8 cellular contexts compared by ENCODE assay signal in the genomic region with DNA sequence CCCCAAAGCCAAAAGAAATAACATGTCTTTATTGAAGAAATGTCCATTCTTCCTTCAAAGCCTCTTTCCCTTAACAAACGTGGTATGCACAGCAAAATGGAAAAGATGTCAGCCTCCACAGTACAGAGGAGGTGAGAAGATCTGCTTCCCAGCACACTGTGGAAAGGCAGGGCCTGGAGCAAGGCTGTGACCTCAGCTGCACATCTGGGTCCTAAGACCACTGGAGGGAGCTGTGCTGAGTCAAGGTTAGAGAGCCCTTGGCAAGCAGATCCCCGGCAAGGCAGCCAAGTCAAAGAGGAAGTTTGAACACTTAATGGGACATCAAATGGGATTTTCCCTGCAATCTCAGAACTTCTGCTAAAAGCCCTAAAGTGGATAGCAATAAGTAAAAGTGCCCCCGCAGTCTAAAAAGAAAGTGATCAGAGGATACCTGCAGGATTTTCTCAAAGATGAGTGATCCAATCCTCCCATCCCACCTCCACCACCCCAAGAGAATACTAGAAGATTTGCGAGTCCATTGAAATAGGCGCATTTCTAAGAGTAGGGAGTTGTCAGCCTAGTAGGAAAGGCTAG. TPM values are rescaled to one million over a fixed set of nuclear protein-coding genes. Genes with fewer than 3 reads are reported as not detected.
DNase-seq lines count a peak whose midpoint lies in the region; ATAC-seq, FAIRE-seq and TF ChIP-seq lines count a peak whose summit lies in the region.

No MANE protein-coding gene starts in this region.

- H3K27ac Mint-ChIP-seq in activated CD8-positive, alpha-beta memory T cell treated with anti-CD3 and anti-CD28 coated beads, Interleukin-2, amount 10 ng/mL, durations not matched to agents 7 days and 5 days = no peak overlapping the region

- 51 to 52% methylated on average over 5 of the region's 5 CpGs for WGBS in lung, 2 donors

- H3K27me3 Mint-ChIP-seq in activated CD8-positive, alpha-beta memory T cell treated with anti-CD3 and anti-CD28 coated beads, Interleukin-2, amount 10 ng/mL, durations not matched to agents 7 days and 5 days = peaks cover 62% of the 10 kb centered on the region

- H3K27ac ChIP-seq in lung (ENCODE audit: low read depth in 1 of 2, low read length in 1 of 2) = no peak overlapping the region

- H3K9me3 Mint-ChIP-seq in activated CD8-positive, alpha-beta memory T cell treated with anti-CD3 and anti-CD28 coated beads, Interleukin-2, amount 10 ng/mL, durations not matched to agents 7 days and 5 days (ENCODE audit: low read depth) = no peaks in the 10 kb centered on the region

- FAIRE-seq in bronchial epithelial cell (lab: Jason Lieb, UNC) = no peak

- ATAC-seq in activated CD8-positive, alpha-beta memory T cell treated with anti-CD3 and anti-CD28 coated beads, Interleukin-2, amount 10 ng/mL, durations not matched to agents 7 days and 5 days = peak; percentile 49
- ATAC-seq in lung (ENCODE audit: insufficient read depth, low FRiP score) = no peak

- H3K36me3 ChIP-seq in bronchial epithelial cell (ENCODE audit: control insufficient read depth, insufficient read depth, low read length) (no peaks in the 10 kb centered on the region), lung (ENCODE audit: control insufficient read depth in 2 of 2, insufficient read depth in 2 of 2, low read length in 2 of 2) (no peaks in the 10 kb centered on the region)

- H3K4me3 ChIP-seq in bronchial epithelial cell (ENCODE audit: low read depth, low read length) (no peak overlapping the region), lung (no peak overlapping the region)

- no peak for DNase-seq in activated CD8-positive, alpha-beta memory T cell treated with anti-CD3 and anti-CD28 coated beads, Interleukin-2, amount 10 ng/mL, durations not matched to agents 7 days and 5 days
- no peak for DNase-seq in activated CD8-positive, alpha-beta memory T cell treated with anti-CD3 and anti-CD28 coated beads, Interleukin-2, amount 50 U/mL, for 48 hours
- DNase-seq in MV-4-11 (lab: John Stamatoyannopoulos, UW) = peak; percentile 65
- DNase-seq in bronchial epithelial cell (ENCODE audit: low read depth) = peak; percentile 44
- DNase-seq in lung (ENCODE audit: low spot score) = peak; percentile 65
- no peak for DNase-seq in NCI-H2171 treated with DMSO at 0.1 percent for 48 hours (lab: John Stamatoyannopoulos, UW)
- DNase-seq in DMS79 treated with DMSO at 0.1 percent for 48 hours (lab: John Stamatoyannopoulos, UW) = no peak
- DNase-seq in middle frontal gyrus (ENCODE audit: extremely low spot score, low spot score) = no peak

- no peaks in the 10 kb centered on the region for H3K9me3 ChIP-seq in lung (ENCODE audit: control insufficient read depth in 2 of 2, insufficient read depth in 1 of 2, low read length in 1 of 2)

- no peaks in the 10 kb centered on the region for H3K36me3 Mint-ChIP-seq in activated CD8-positive, alpha-beta memory T cell treated with anti-CD3 and anti-CD28 coated beads, Interleukin-2, amount 10 ng/mL, durations not matched to agents 7 days and 5 days

- CTCF ChIA-PET in activated CD8-positive, alpha-beta memory T cell treated with anti-CD3 and anti-CD28 coated beads, Interleukin-2, amount 10 ng/mL, durations not matched to agents 7 days and 5 days (lab: Charles Lee) = interaction anchor here (0.6 to 2.7 kb wide), 5 partner anchors 9 to 170 kb away, joined by 3 to 13 read pairs (median 3); no protein-coding TSS in a partner anchor

- no peaks in the 10 kb centered on the region for H3K4me1 Mint-ChIP-seq in activated CD8-positive, alpha-beta memory T cell treated with anti-CD3 and anti-CD28 coated beads, Interleukin-2, amount 10 ng/mL, durations not matched to agents 7 days and 5 days

- H3K4me1 ChIP-seq in lung (ENCODE audit: control insufficient read depth in 2 of 2, insufficient read depth in 2 of 2, low read length in 2 of 2) = peaks cover 0 to 5% of the 10 kb centered on the region in 2 donors

- TF ChIP-seq CTCF in bronchial epithelial cell (IDR thresholded peaks at IDR 0.05; ENCODE audit: insufficient read depth, low read length, severe bottlenecking) (peak; percentile 40), lung (IDR thresholded peaks at IDR 0.05; ENCODE audit: control extremely low read depth, extremely low read depth) (peak; percentile 7)

- no peak overlapping the region for H3K4me3 Mint-ChIP-seq in activated CD8-positive, alpha-beta memory T cell treated with anti-CD3 and anti-CD28 coated beads, Interleukin-2, amount 10 ng/mL, durations not matched to agents 7 days and 5 days

- no peaks in the 10 kb centered on the region for H3K27me3 ChIP-seq in bronchial epithelial cell (ENCODE audit: control insufficient read depth, insufficient read depth, low read length)
- no peaks in the 10 kb centered on the region for H3K27me3 ChIP-seq in lung (ENCODE audit: control insufficient read depth, insufficient read depth)

RNA-seq across cellular contexts. Expression of gene UNC5CL, which starts 39.4 kb away (rescaled TPM):
- 1 to 10 TPM; 1.3 to 2.5 TPM for total RNA-seq in activated CD8-positive, alpha-beta memory T cell treated with anti-CD3 and anti-CD28 coated beads, Interleukin-2, amount 10 ng/mL, durations not matched to agents 7 days and 5 days
- total RNA-seq in bronchial epithelial cell (0.26 TPM in 2 replicates), lung (1 to 10 TPM; 1.6 to 2.5 TPM)
- 1 to 10 TPM; 1.8 to 4.0 TPM for polyA plus RNA-seq in lung

RNA-seq across cellular contexts. Expression of gene TSPO2, which starts 42.7 kb away (rescaled TPM):
- not detected for total RNA-seq in activated CD8-positive, alpha-beta memory T cell treated with anti-CD3 and anti-CD28 coated beads, Interleukin-2, amount 10 ng/mL, durations not matched to agents 7 days and 5 days
- total RNA-seq in bronchial epithelial cell (not detected in 2 replicates), lung (under 1 TPM in 1 of 2 donors, not detected in 1; 0.57 TPM)
- polyA plus RNA-seq in lung = under 1 TPM in 1 of 2 donors, not detected in 1; 0.07 TPM

RNA-seq across cellular contexts. Expression of gene APOBEC2, which starts 53.4 kb away (rescaled TPM):
- not detected for total RNA-seq in activated CD8-positive, alpha-beta memory T cell treated with anti-CD3 and anti-CD28 coated beads, Interleukin-2, amount 10 ng/mL, durations not matched to agents 7 days and 5 days
- total RNA-seq in bronchial epithelial cell = not detected in 2 replicates
- under 1 TPM; 0.34 to 0.51 TPM for total RNA-seq in lung
- polyA plus RNA-seq in lung = under 1 TPM; 0.10 to 0.40 TPM

Comparison
In these comparisons a context has a peak if more than half of its experiments do, and no peak if none do; other contexts are left out.
1. DNase-seq: peak in MV-4-11 (single experiment), bronchial epithelial cell (single experiment) and lung (single experiment); none in activated CD8-positive, alpha-beta memory T cell treated with anti-CD3 and anti-CD28 coated beads, Interleukin-2, amount 10 ng/mL, durations not matched to agents 7 days and 5 days (single experiment), activated CD8-positive, alpha-beta memory T cell treated with anti-CD3 and anti-CD28 coated beads, Interleukin-2, amount 50 U/mL, for 48 hours (single experiment), NCI-H2171 treated with DMSO at 0.1 percent for 48 hours (single experiment), DMS79 treated with DMSO at 0.1 percent for 48 hours (single experiment) and middle frontal gyrus (single experiment).